Comparison of ENCODE assay signal across 8 cellular contexts in the genomic region with DNA sequence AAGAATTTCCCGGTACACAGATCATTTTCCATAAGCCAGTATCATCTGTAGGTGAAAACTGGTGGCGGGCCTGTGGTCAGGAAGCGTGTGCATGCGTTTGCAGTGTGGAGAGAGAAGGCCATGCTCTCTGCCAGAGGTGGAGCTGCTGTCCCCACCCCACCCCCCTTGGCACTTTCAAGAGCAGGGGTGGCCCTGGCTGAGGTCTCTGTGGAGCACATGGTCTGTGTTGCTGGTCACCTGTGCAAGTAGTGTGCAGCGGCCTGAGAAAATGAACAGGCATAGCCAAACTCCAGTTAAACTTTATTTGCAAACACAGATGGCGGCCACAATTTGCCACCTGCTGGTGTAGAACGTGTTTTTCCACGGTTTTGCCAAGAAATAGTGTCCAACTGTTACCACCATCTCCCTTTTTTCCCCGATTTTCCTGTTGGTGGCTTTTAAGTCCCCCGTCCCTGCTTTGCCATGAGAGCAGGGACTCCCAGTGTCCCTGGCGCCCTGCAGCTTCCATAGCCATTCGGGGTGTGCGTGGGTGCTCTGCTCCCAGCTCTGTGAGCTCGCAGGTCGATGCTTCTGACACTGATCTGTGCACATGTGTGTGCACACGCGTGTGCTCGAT. TPM values are rescaled to one million over a fixed set of nuclear protein-coding genes. Genes with fewer than 3 reads are reported as not detected.
DNase-seq lines count a peak whose midpoint lies in the region; ATAC-seq, FAIRE-seq and TF ChIP-seq lines count a peak whose summit lies in the region.

No MANE protein-coding gene starts in this region.

- 91 to 92% methylated on average over 15 to 16 of the region's 18 CpGs for WGBS in mesodermal cell (ENCODE audit: insufficient coverage in 2 of 2), 2 experiments

- peak overlapping the region; percentile 65 to 89 (median 83) for H3K4me3 Mint-ChIP-seq in CD4-positive, CD25-positive, alpha-beta regulatory T cell
- H3K4me3 Mint-ChIP-seq in astrocyte (ENCODE audit: unreplicated experiment), result peak overlapping the region; percentile 99

- TF ChIP-seq CTCF in astrocyte (IDR thresholded peaks at IDR 0.05; ENCODE audit: insufficient read depth, low read depth, low read length), result no peak

- no peaks in the 10 kb centered on the region for H3K27me3 ChIP-seq in CD4-positive, CD25-positive, alpha-beta regulatory T cell (ENCODE audit: control insufficient read depth, insufficient read depth, low read length)
- no peaks in the 10 kb centered on the region for H3K27me3 ChIP-seq in astrocyte (ENCODE audit: insufficient read depth, low read length)

- peaks cover 41% of the 10 kb centered on the region for H3K36me3 ChIP-seq in CD4-positive, CD25-positive, alpha-beta regulatory T cell (ENCODE audit: control insufficient read depth, insufficient read depth, low read length)
- H3K36me3 ChIP-seq in astrocyte (ENCODE audit: insufficient read depth, low read length) (peaks cover 14% of the 10 kb centered on the region), mesodermal cell (ENCODE audit: control insufficient read depth, insufficient read depth, low read length) (peaks cover 66% of the 10 kb centered on the region)

- H2AFZ ChIP-seq in astrocyte (ENCODE audit: low read depth, low read length), result no peak overlapping the region

- peaks cover 5 to 28% (median 15%) of the 10 kb centered on the region in 4 donors for H3K4me1 Mint-ChIP-seq in CD4-positive, CD25-positive, alpha-beta regulatory T cell
- peaks cover 7% of the 10 kb centered on the region for H3K4me1 Mint-ChIP-seq in astrocyte (ENCODE audit: low read depth, unreplicated experiment)

- no peak for TF ChIP-seq RAD21 in Ishikawa (IDR thresholded peaks at IDR 0.05; ENCODE audit: low read depth)

- no peaks in the 10 kb centered on the region for H3K9me3 Mint-ChIP-seq in CD4-positive, CD25-positive, alpha-beta regulatory T cell
- H3K9me3 Mint-ChIP-seq in astrocyte (ENCODE audit: unreplicated experiment), result no peaks in the 10 kb centered on the region

- DNase-seq in CD4-positive, CD25-positive, alpha-beta regulatory T cell, result no peak
- no peak for DNase-seq in astrocyte (ENCODE audit: low read depth)
- DNase-seq in NCI-H82 treated with DMSO at 0.1 percent for 48 hours (lab: John Stamatoyannopoulos, UW; ENCODE audit: unreplicated experiment), result no peak
- DNase-seq in HuH-7.5 (ENCODE audit: low spot score), result no peak
- no peak for DNase-seq in GM19240 (ENCODE audit: insufficient read length, low spot score)

- no peak overlapping the region for H3K27ac Mint-ChIP-seq in CD4-positive, CD25-positive, alpha-beta regulatory T cell
- peak overlapping the region; percentile 26 for H3K27ac Mint-ChIP-seq in astrocyte (ENCODE audit: unreplicated experiment)

- no peaks in the 10 kb centered on the region for H3K9me3 ChIP-seq in CD4-positive, CD25-positive, alpha-beta regulatory T cell (ENCODE audit: control insufficient read depth in 2 of 2, low read length in 2 of 2)
- no peaks in the 10 kb centered on the region for H3K9me3 ChIP-seq in astrocyte (ENCODE audit: insufficient read depth, low read depth, low read length)
- H3K9me3 ChIP-seq in mesodermal cell (ENCODE audit: control insufficient read depth, low read length), result no peaks in the 10 kb centered on the region

- peak overlapping the region; percentile 30 for H3K4me3 ChIP-seq in CD4-positive, CD25-positive, alpha-beta regulatory T cell (ENCODE audit: low read depth, low read length)
- H3K4me3 ChIP-seq in astrocyte (ENCODE audit: insufficient read depth, low read depth, low read length), result peak overlapping the region; percentile 99
- peak overlapping the region; percentile 77 for H3K4me3 ChIP-seq in mesodermal cell (ENCODE audit: extremely low read depth, insufficient read depth, low read length, poor library complexity, severe bottlenecking)

- peaks cover 31% of the 10 kb centered on the region for H3K4me1 ChIP-seq in CD4-positive, CD25-positive, alpha-beta regulatory T cell (ENCODE audit: control insufficient read depth, insufficient read depth, low read length, poor library complexity, severe bottlenecking)
- peaks cover 19% of the 10 kb centered on the region for H3K4me1 ChIP-seq in astrocyte (ENCODE audit: insufficient read depth, low read length)
- H3K4me1 ChIP-seq in mesodermal cell (ENCODE audit: control insufficient read depth, insufficient read depth, low read length, poor library complexity, severe bottlenecking), result peaks cover 20% of the 10 kb centered on the region

- H3K9ac ChIP-seq in astrocyte (ENCODE audit: low read length), result peak overlapping the region; percentile 95

- H4K20me1 ChIP-seq in astrocyte (ENCODE audit: insufficient read depth, low read length), result peaks cover 58% of the 10 kb centered on the region

- peaks cover 13% of the 10 kb centered on the region for H3K36me3 Mint-ChIP-seq in CD4-positive, CD25-positive, alpha-beta regulatory T cell
- H3K36me3 Mint-ChIP-seq in astrocyte (ENCODE audit: low read depth, unreplicated experiment), result peaks cover 6% of the 10 kb centered on the region

- peak overlapping the region; percentile 99 for H3K4me2 ChIP-seq in astrocyte (ENCODE audit: low read length)

- ATAC-seq in CD4-positive, CD25-positive, alpha-beta regulatory T cell (ENCODE audit: low read depth in 2 of 2), result no peak
- no peak for ATAC-seq in GM21381 (IDR thresholded peaks at IDR 0.05; ENCODE audit: unreplicated experiment)

- no peak for TF ChIP-seq EP300 in Ishikawa (IDR thresholded peaks at IDR 0.05; ENCODE audit: borderline replicate concordance)

- peaks cover 48% of the 10 kb centered on the region for H3K79me2 ChIP-seq in astrocyte (ENCODE audit: insufficient read depth, low read length)

- FAIRE-seq in astrocyte (lab: Jason Lieb, UNC), result no peak

- H3K27ac ChIP-seq in CD4-positive, CD25-positive, alpha-beta regulatory T cell (ENCODE audit: insufficient read depth, low read length, poor library complexity, severe bottlenecking), result no peak overlapping the region
- H3K27ac ChIP-seq in astrocyte (ENCODE audit: low read depth, low read length) (no peak overlapping the region), mesodermal cell (ENCODE audit: low read depth, low read length, severe bottlenecking) (no peak overlapping the region)

- H3K27me3 Mint-ChIP-seq in CD4-positive, CD25-positive, alpha-beta regulatory T cell, result no peaks in the 10 kb centered on the region
- H3K27me3 Mint-ChIP-seq in astrocyte (ENCODE audit: low read depth, unreplicated experiment), result no peaks in the 10 kb centered on the region

TF ChIP-seq in Ishikawa, 13 proteins besides CTCF, POLR2A, EP300 and RAD21:
- TF ChIP-seq, protein P1, sequence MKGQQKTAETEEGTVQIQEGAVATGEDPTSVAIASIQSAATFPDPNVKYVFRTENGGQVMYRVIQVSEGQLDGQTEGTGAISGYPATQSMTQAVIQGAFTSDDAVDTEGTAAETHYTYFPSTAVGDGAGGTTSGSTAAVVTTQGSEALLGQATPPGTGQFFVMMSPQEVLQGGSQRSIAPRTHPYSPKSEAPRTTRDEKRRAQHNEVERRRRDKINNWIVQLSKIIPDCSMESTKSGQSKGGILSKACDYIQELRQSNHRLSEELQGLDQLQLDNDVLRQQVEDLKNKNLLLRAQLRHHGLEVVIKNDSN (IDR thresholded peaks at IDR 0.05), result peak; percentile 52; the same call in 1 of the 2 replicates
- TF ChIP-seq TAF1 (IDR thresholded peaks at IDR 0.05; ENCODE audit: low read depth) (no peak), EGR1 (IDR thresholded peaks at IDR 0.05) (no peak), CEBPB (IDR thresholded peaks at IDR 0.05) (no peak), YY1 (IDR thresholded peaks at IDR 0.05; ENCODE audit: low read depth) (0 out of 2 replicates have a peak, but pooled peaks have one; percentile 12), ZBTB7A (IDR thresholded peaks at IDR 0.05; ENCODE audit: low read depth) (no peak), FOXM1 (IDR thresholded peaks at IDR 0.05; ENCODE audit: borderline replicate concordance, low read depth) (no peak), CREB1 (IDR thresholded peaks at IDR 0.05; ENCODE audit: low read depth) (no peak), TCF12 (IDR thresholded peaks at IDR 0.05; ENCODE audit: low read depth) (no peak), NFIC (IDR thresholded peaks at IDR 0.05) (0 out of 2 replicates have a peak, but pooled peaks have one; percentile 4), TEAD4 (IDR thresholded peaks at IDR 0.05) (no peak; the same call in 1 of the 2 replicates)
- TF ChIP-seq, protein P2, sequence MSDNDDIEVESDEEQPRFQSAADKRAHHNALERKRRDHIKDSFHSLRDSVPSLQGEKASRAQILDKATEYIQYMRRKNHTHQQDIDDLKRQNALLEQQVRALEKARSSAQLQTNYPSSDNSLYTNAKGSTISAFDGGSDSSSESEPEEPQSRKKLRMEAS (IDR thresholded peaks at IDR 0.05), result peak; percentile 65
- TF ChIP-seq, protein P3, sequence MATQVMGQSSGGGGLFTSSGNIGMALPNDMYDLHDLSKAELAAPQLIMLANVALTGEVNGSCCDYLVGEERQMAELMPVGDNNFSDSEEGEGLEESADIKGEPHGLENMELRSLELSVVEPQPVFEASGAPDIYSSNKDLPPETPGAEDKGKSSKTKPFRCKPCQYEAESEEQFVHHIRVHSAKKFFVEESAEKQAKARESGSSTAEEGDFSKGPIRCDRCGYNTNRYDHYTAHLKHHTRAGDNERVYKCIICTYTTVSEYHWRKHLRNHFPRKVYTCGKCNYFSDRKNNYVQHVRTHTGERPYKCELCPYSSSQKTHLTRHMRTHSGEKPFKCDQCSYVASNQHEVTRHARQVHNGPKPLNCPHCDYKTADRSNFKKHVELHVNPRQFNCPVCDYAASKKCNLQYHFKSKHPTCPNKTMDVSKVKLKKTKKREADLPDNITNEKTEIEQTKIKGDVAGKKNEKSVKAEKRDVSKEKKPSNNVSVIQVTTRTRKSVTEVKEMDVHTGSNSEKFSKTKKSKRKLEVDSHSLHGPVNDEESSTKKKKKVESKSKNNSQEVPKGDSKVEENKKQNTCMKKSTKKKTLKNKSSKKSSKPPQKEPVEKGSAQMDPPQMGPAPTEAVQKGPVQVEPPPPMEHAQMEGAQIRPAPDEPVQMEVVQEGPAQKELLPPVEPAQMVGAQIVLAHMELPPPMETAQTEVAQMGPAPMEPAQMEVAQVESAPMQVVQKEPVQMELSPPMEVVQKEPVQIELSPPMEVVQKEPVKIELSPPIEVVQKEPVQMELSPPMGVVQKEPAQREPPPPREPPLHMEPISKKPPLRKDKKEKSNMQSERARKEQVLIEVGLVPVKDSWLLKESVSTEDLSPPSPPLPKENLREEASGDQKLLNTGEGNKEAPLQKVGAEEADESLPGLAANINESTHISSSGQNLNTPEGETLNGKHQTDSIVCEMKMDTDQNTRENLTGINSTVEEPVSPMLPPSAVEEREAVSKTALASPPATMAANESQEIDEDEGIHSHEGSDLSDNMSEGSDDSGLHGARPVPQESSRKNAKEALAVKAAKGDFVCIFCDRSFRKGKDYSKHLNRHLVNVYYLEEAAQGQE (IDR thresholded peaks at IDR 0.05; ENCODE audit: low read depth), result no peak
TF ChIP-seq in Ishikawa: peak in this region for 4.

RNA-seq across cellular contexts. Expression of a gene that starts 2.5 kb away (rescaled TPM):
- 67.9 TPM for total RNA-seq in CD4-positive, CD25-positive, alpha-beta regulatory T cell
- 100 to 1,000 TPM in 3 of 4 donors, 10 to 100 TPM in 1; 89.4 to 117 (median 103) TPM for polyA plus RNA-seq in CD4-positive, CD25-positive, alpha-beta regulatory T cell
- total RNA-seq in astrocyte, result 123 and 125 TPM in 2 replicates
- 113 TPM for polyA plus RNA-seq in mesodermal cell (2013, experiment 1 of 2)
- polyA plus RNA-seq in mesodermal cell (2013, experiment 2 of 2), result 91.3 TPM

Comparison
In these comparisons a context has a peak if more than half of its experiments do, and no peak if none do; other contexts are left out.
1. H3K4me3 ChIP-seq: peak in every context shown above with its lines; median percentile 99 in astrocyte; 77 in mesodermal cell; 30 in CD4-positive, CD25-positive, alpha-beta regulatory T cell.